Comparison of ENCODE assay signal across 1 cellular context in the genomic region with DNA sequence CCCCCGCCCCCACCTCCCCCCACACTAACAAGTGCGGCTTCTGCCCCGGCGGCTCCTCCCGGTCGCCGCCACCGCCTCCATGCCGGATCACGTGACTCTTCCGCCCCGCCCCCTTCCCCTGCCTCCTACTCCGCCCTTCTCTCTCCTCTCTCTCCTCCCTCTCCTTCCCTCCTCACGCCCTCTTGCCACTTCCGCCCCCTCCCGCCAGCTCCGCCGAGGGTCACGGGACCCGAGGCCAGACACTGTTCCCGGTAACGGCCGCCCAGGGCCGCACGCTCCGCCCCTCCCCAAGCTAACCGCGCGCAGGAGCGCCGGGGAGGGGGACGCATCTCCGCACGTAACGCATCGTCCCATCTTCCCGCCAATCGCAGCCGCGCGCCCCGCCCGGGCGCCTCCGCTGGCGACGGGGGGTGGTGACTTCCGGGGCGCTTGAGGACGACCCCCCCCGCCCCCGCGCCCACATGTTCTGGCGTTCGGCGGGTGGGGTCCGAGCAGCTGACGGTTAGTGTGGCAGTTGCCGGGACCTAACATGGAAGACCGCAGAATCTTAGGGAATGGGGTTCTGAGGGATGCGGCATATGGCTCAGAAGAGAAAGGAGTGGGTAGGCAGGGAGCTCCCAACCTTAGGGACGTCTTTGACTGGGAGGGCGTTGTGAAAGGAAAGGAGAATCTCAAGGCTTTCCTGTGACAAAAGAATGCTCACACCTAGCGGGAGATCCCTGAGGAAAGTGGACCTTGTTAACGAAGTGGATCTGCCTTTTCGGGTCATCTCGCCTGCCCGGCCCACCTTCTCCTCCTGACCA.
A peak's percentile ranks its signal among the peaks of the same experiment; 100 is the strongest.
TF ChIP-seq lines count a peak whose summit lies in the region.

USP32 (minus strand) TSS at position 92 of the 803 bp plus-strand sequence. CDS start 194 bp downstream, outside the sequence.

TF ChIP-seq in K562, 482 proteins besides CTCF, POLR2A, EP300 and RAD21 (continued from another document and continues in another):
- peak; percentile 79; the same call in 1 of the 2 replicates for TF ChIP-seq TARDBP (IDR thresholded peaks at IDR 0.05)
- peak; percentile 86 for TF ChIP-seq ZBTB40 (IDR thresholded peaks at IDR 0.05)
- TF ChIP-seq ZBTB40 (CRISPR knock-in tag; IDR thresholded peaks at IDR 0.05), result no peak
- TF ChIP-seq, protein P1, sequence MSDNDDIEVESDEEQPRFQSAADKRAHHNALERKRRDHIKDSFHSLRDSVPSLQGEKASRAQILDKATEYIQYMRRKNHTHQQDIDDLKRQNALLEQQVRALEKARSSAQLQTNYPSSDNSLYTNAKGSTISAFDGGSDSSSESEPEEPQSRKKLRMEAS (CRISPR knock-in tag; IDR thresholded peaks at IDR 0.05), result peak; percentile 94
- TF ChIP-seq, protein P2, sequence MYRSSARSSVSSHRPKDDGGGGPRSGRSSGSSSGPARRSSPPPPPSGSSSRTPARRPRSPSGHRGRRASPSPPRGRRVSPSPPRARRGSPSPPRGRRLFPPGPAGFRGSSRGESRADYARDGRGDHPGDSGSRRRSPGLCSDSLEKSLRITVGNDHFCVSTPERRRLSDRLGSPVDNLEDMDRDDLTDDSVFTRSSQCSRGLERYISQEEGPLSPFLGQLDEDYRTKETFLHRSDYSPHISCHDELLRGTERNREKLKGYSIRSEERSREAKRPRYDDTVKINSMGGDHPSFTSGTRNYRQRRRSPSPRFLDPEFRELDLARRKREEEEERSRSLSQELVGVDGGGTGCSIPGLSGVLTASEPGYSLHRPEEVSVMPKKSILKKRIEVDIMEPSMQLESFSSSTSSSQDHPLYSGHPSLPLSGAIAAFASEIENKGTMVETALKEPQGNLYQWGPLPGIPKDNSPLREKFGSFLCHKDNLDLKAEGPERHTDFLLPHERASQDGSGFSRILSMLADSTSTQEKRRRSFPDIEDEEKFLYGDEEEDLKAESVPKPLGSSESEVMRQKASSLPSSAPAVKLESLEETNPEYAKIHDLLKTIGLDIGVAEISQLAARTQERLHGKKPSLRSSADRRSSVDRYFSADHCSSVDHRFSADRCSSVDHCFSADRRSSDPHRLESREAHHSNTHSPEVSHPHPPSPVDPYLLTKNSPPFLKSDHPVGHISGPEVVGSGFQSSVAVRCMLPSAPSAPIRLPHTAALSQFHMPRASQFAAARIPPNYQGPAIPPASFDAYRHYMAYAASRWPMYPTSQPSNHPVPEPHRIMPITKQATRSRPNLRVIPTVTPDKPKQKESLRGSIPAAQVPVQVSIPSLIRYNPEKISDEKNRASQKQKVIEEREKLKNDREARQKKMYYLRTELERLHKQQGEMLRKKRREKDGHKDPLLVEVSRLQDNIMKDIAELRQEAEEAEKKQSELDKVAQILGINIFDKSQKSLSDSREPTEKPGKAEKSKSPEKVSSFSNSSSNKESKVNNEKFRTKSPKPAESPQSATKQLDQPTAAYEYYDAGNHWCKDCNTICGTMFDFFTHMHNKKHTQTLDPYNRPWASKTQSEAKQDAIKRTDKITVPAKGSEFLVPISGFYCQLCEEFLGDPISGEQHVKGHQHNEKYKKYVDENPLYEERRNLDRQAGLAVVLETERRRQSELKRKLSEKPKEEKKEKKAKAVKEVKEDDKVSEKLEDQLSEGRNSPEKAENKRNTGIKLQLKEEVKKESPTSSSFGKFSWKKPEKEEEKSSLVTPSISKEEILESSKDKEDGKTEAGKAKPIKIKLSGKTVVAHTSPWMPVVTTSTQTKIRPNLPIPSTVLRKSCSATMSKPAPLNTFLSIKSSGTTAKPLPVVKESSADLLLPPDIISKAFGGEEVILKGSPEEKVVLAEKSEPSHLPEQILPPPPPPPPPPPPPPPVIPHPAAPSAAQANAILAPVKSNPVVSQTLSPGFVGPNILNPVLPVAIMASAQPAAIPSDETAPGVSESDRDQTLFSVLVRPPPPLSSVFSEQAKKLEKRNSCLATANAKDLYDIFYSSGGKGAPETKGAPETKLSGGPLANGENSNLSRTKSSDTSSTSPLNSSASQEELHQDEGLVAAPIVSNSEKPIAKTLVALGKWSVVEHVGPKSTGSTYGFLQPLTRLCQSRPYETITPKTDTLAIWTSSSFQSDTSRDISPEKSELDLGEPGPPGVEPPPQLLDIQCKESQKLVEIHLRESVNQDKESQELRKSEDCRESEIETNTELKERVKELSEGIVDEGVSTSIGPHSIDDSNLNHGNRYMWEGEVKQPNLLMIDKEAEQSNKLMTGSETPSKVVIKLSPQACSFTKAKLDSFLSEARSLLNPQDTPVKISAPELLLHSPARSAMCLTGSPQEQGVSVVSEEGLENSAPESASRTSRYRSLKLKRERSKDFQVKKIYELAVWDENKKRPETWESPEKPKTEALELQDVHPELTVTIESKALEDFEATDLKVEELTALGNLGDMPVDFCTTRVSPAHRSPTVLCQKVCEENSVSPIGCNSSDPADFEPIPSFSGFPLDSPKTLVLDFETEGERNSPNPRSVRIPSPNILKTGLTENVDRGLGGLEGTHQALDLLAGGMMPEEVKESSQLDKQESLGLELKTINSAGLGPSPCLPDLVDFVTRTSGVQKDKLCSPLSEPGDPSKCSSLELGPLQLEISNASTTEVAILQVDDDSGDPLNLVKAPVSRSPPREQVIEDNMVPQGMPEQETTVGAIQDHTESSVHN (IDR thresholded peaks at IDR 0.05; ENCODE audit: borderline replicate concordance in 1 of 2, low read depth in 1 of 2), result peak in 1 of 2 experiments; percentile 13; a peak in 1 of 4 replicates
- TF ChIP-seq HMG20B (CRISPR knock-in tag; IDR thresholded peaks at IDR 0.05), result no peak
- TF ChIP-seq UBTF (IDR thresholded peaks at IDR 0.05; ENCODE audit: borderline replicate concordance in 1 of 2, low read depth in 2 of 2, low read length in 2 of 2), result no peak
- TF ChIP-seq CTCFL (IDR thresholded peaks at IDR 0.05; ENCODE audit: borderline replicate concordance, insufficient read depth, low read depth, low read length, poor library complexity, severe bottlenecking), result peak; percentile 96
- TF ChIP-seq MEIS2 (IDR thresholded peaks at IDR 0.05; ENCODE audit: partially characterized antibody), result peak; percentile 62
- TF ChIP-seq, protein P3, sequence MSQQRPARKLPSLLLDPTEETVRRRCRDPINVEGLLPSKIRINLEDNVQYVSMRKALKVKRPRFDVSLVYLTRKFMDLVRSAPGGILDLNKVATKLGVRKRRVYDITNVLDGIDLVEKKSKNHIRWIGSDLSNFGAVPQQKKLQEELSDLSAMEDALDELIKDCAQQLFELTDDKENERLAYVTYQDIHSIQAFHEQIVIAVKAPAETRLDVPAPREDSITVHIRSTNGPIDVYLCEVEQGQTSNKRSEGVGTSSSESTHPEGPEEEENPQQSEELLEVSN (IDR thresholded peaks at IDR 0.05; ENCODE audit: borderline replicate concordance in 1 of 2, extremely low read depth in 1 of 2, insufficient read depth in 1 of 2, insufficient read length in 1 of 2, low read depth in 1 of 2, low read length in 1 of 2, poor library complexity in 1 of 2, severe bottlenecking in 1 of 2), result peak; percentile 49 to 89
- TF ChIP-seq RBM14 (IDR thresholded peaks at IDR 0.05; ENCODE audit: borderline replicate concordance, insufficient read depth, low read depth, low read length), result no peak
- peak; percentile 43 for TF ChIP-seq NEUROD1 (IDR thresholded peaks at IDR 0.05; ENCODE audit: borderline replicate concordance, low read depth, low read length, partially characterized antibody)
- TF ChIP-seq ZNF140 (CRISPR knock-in tag; IDR thresholded peaks at IDR 0.05), result no peak
- TF ChIP-seq MTA3 (IDR thresholded peaks at IDR 0.05; ENCODE audit: borderline replicate concordance), result peak; percentile 87; the same call in 1 of the 2 replicates
- TF ChIP-seq ARNT (IDR thresholded peaks at IDR 0.05), result peak in 1 of 2 experiments; percentile 25; a peak in 1 of 4 replicates
- 0 out of 2 replicates have a peak, but pooled peaks have one; percentile 38 for TF ChIP-seq NR2F6 (CRISPR knock-in tag; IDR thresholded peaks at IDR 0.05)
- TF ChIP-seq BCOR (IDR thresholded peaks at IDR 0.05), result no peak; the same call in 1 of the 2 replicates
- peak; percentile 57 to 89; a peak in 2 of 4 replicates for TF ChIP-seq HDAC1 (IDR thresholded peaks at IDR 0.05)
- TF ChIP-seq TEAD2 (tag; IDR thresholded peaks at IDR 0.05), result no peak
- TF ChIP-seq EGR1 (conservative IDR thresholded peaks at IDR 0.05), result peak; percentile 98
- TF ChIP-seq NRF1 (conservative IDR thresholded peaks at IDR 0.05 in 1 of 2, IDR thresholded peaks at IDR 0.05 in 1 of 2), result peak; percentile 92 to 94
- TF ChIP-seq, protein P4, sequence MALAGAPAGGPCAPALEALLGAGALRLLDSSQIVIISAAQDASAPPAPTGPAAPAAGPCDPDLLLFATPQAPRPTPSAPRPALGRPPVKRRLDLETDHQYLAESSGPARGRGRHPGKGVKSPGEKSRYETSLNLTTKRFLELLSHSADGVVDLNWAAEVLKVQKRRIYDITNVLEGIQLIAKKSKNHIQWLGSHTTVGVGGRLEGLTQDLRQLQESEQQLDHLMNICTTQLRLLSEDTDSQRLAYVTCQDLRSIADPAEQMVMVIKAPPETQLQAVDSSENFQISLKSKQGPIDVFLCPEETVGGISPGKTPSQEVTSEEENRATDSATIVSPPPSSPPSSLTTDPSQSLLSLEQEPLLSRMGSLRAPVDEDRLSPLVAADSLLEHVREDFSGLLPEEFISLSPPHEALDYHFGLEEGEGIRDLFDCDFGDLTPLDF (CRISPR knock-in tag; IDR thresholded peaks at IDR 0.05), result peak; percentile 97
- peak; percentile 93 for TF ChIP-seq RNF2 (IDR thresholded peaks at IDR 0.05)
